12 cellular contexts compared by ENCODE assay signal in genomic region chr10:20622522-20623270, GRCh38.
A peak's percentile ranks its signal among the peaks of the same experiment; 100 is the strongest.
DNase-seq lines count a peak whose midpoint lies in the region; ATAC-seq, FAIRE-seq and TF ChIP-seq lines count a peak whose summit lies in the region.
"Had no signal": no experiment of that assay in that cellular context is flagged by ENCODE, and none has a peak within 500 bp of the region (broad histone marks: within the 10 kb centered on the region; RNA-seq: fewer than 3 reads in every experiment).

No MANE protein-coding gene starts in this region.

- H3K36me3 Mint-ChIP-seq in endothelial cell (ENCODE audit: low read depth, unreplicated experiment) = no peaks in the 10 kb centered on the region
- H3K36me3 Mint-ChIP-seq in activated CD8-positive, alpha-beta T cell treated with anti-CD3 and anti-CD28 coated beads for 36 hours (ENCODE audit: low read depth) = no peaks in the 10 kb centered on the region

- no peaks in the 10 kb centered on the region for H3K9me3 Mint-ChIP-seq in endothelial cell (ENCODE audit: unreplicated experiment)
- H3K9me3 Mint-ChIP-seq in activated CD8-positive, alpha-beta T cell treated with anti-CD3 and anti-CD28 coated beads for 36 hours = no peaks in the 10 kb centered on the region

- intact Hi-C loops in prostate gland (cut with DNase I) = no loop called here
- intact Hi-C loops in activated CD8-positive, alpha-beta T cell treated with anti-CD3 and anti-CD28 coated beads for 36 hours (cut with micrococcal nuclease) = no loop called here

- no peak for TF ChIP-seq CTCF in prostate gland (IDR thresholded peaks at IDR 0.05)
- TF ChIP-seq CTCF in endothelial cell (IDR thresholded peaks at IDR 0.05; ENCODE audit: unreplicated experiment) = no peak
- no peak for TF ChIP-seq CTCF in activated CD8-positive, alpha-beta T cell treated with anti-CD3 and anti-CD28 coated beads for 36 hours (IDR thresholded peaks at IDR 0.05)

- POLR2A ChIA-PET in activated CD8-positive, alpha-beta T cell treated with anti-CD3 and anti-CD28 coated beads for 36 hours (lab: Charles Lee) = interaction anchor here (0.7 kb wide), 1 partner anchor 841 kb away, joined by 3 read pairs; no protein-coding TSS in a partner anchor

- peak; percentile 82 for FAIRE-seq in endometrium (lab: Jason Lieb, UNC)
- FAIRE-seq: D721Med had no signal

- peaks cover 4% of the 10 kb centered on the region for H3K4me1 Mint-ChIP-seq in endothelial cell (ENCODE audit: unreplicated experiment)
- H3K4me1 Mint-ChIP-seq in activated CD8-positive, alpha-beta T cell treated with anti-CD3 and anti-CD28 coated beads for 36 hours (ENCODE audit: low read depth) = no peaks in the 10 kb centered on the region

- in situ Hi-C loops in Caki2 (cut with HindIII; ENCODE audit: low pct_unique_long_range_greater_than_20kb, low sequenced_read_pairs) = no loop called here

- no peaks in the 10 kb centered on the region for H3K9me3 ChIP-seq in prostate gland
- H3K9me3 ChIP-seq: suprapubic skin had no signal

- CTCF ChIA-PET in activated CD8-positive, alpha-beta T cell treated with anti-CD3 and anti-CD28 coated beads for 36 hours (lab: Charles Lee) = no interaction called here

- H3K27ac Mint-ChIP-seq in endothelial cell (ENCODE audit: unreplicated experiment) = no peak overlapping the region
- H3K27ac Mint-ChIP-seq in activated CD8-positive, alpha-beta T cell treated with anti-CD3 and anti-CD28 coated beads for 36 hours = no peak overlapping the region

- no peaks in the 10 kb centered on the region for H3K36me3 ChIP-seq in prostate gland
- H3K36me3 ChIP-seq: suprapubic skin had no signal

- WGBS in prostate gland = 16% methylated on average over 6 of the region's 6 CpGs

- DNase-seq in Caki2 (ENCODE audit: low read depth) (peak; percentile 11), NCI-H146 (lab: John Stamatoyannopoulos, UW) (peak; percentile 92), prostate gland (ENCODE audit: low spot score) (peak; percentile 26), endothelial cell (ENCODE audit: low spot score) (no peak), cerebellar nuclear complex (lab: John Stamatoyannopoulos, UW) (no peak), glomerular visceral epithelial cell (ENCODE audit: extremely low spot score) (no peak)
- no peak for DNase-seq in activated CD8-positive, alpha-beta T cell treated with anti-CD3 and anti-CD28 coated beads for 36 hours
- DNase-seq: activated CD4-positive, alpha-beta T cell treated with anti-CD3 and anti-CD28 coated beads, Interleukin-2, amount 50 U/mL, for 1 hour; stimulated activated CD4-positive, alpha-beta T cell treated with anti-CD3 and anti-CD28 coated beads, Interleukin-2, amount 100 ng/mL, for 48 hours had no signal

- no peak for ATAC-seq in activated CD8-positive, alpha-beta T cell treated with anti-CD3 and anti-CD28 coated beads for 36 hours

- no peak overlapping the region for H3K27ac ChIP-seq in prostate gland

- no peaks in the 10 kb centered on the region for H3K4me1 ChIP-seq in prostate gland (replicated peaks)
- H3K4me1 ChIP-seq: suprapubic skin had no signal

- no peak overlapping the region for H3K4me3 Mint-ChIP-seq in endothelial cell (ENCODE audit: unreplicated experiment)
- no peak overlapping the region for H3K4me3 Mint-ChIP-seq in activated CD8-positive, alpha-beta T cell treated with anti-CD3 and anti-CD28 coated beads for 36 hours

- no peak overlapping the region for H3K4me3 ChIP-seq in prostate gland
- H3K4me3 ChIP-seq: suprapubic skin had no signal

- H3K27me3 Mint-ChIP-seq in endothelial cell (ENCODE audit: unreplicated experiment) = no peaks in the 10 kb centered on the region
- no peaks in the 10 kb centered on the region for H3K27me3 Mint-ChIP-seq in activated CD8-positive, alpha-beta T cell treated with anti-CD3 and anti-CD28 coated beads for 36 hours

- no peaks in the 10 kb centered on the region for H3K27me3 ChIP-seq in prostate gland (replicated peaks; ENCODE audit: insufficient read depth)
- H3K27me3 ChIP-seq: suprapubic skin had no signal

- no peak for TF ChIP-seq POLR2A in prostate gland (IDR thresholded peaks at IDR 0.05)

Comparison
In these comparisons a context has a peak if more than half of its experiments do, and no peak if none do; other contexts are left out.
1. DNase-seq: peak in Caki2 (single experiment), NCI-H146 (single experiment) and prostate gland (single experiment); none in endothelial cell (single experiment), cerebellar nuclear complex (0 of 2), activated CD8-positive, alpha-beta T cell treated with anti-CD3 and anti-CD28 coated beads for 36 hours (single experiment) and glomerular visceral epithelial cell (single experiment).